In genomic region chr13:98494769-98495168, GRCh38 we compare ENCODE assay signal across 20 cellular contexts.
A peak's percentile ranks its signal among the peaks of the same experiment; 100 is the strongest.
DNase-seq lines count a peak whose midpoint lies in the region; ATAC-seq and TF ChIP-seq lines count a peak whose summit lies in the region.
"Had no signal": no experiment of that assay in that cellular context is flagged by ENCODE, and none has a peak within 500 bp of the region (broad histone marks: within the 10 kb centered on the region; RNA-seq: fewer than 3 reads in every experiment).

No MANE protein-coding gene starts in this region.

- no peak overlapping the region for H3K4me3 ChIP-seq in mucosa of rectum (ENCODE audit: low read length in 2 of 2)
- no peak overlapping the region for H3K4me3 ChIP-seq in thymus (ENCODE audit: low read length)
- H3K4me3 ChIP-seq: BLaER1 treated with 17β-estradiol and CSF1 and Interleukin-3, amounts not matched to agents 10 nM and 100 nM had no signal

- no peak overlapping the region for H3K9ac ChIP-seq in mucosa of rectum (ENCODE audit: low read depth in 1 of 2, low read length in 2 of 2)
- H3K9ac ChIP-seq: BLaER1 treated with 17β-estradiol and CSF1 and Interleukin-3, amounts not matched to agents 10 nM and 100 nM; SK-N-SH had no signal

- POLR2A ChIA-PET in WTC11 (lab: Charles Lee) = interaction anchor here (1.0 kb wide), 1 partner anchor 10 kb away, joined by 4 read pairs; no protein-coding TSS in a partner anchor
- POLR2A ChIA-PET in activated CD4-positive, alpha-beta memory T cell treated with anti-CD3 and anti-CD28 coated beads for 36 hours (lab: Charles Lee) = interaction anchor here (1.5 kb wide), 1 partner anchor 27 kb away, joined by 4 read pairs; no protein-coding TSS in a partner anchor

- H3K27ac Mint-ChIP-seq in activated T-cell treated with anti-CD3 and anti-CD28 coated beads, Interleukin-2, amount 50 U/mL, for 24 hours = peak overlapping the region; percentile 5
- peak overlapping the region; percentile 80 for H3K27ac Mint-ChIP-seq in WTC11
- no peak overlapping the region for H3K27ac Mint-ChIP-seq in activated CD4-positive, alpha-beta memory T cell treated with anti-CD3 and anti-CD28 coated beads for 36 hours
- H3K27ac Mint-ChIP-seq: activated CD8-positive, alpha-beta T cell treated with anti-CD3 and anti-CD28 coated beads for 36 hours; natural killer cell treated with Interleukin-12 subunit alpha and Interleukin-12 subunit beta and Interleukin-15 and Interleukin-18, amount 100 ng/mL, for 72 hours had no signal

- 98% methylated on average over 13 of the region's 13 CpGs for WGBS in thymus

- no peak for TF ChIP-seq CTCF in WTC11 (IDR thresholded peaks at IDR 0.05)

- H3K4me1 ChIP-seq in mucosa of rectum (ENCODE audit: control insufficient read depth in 2 of 2, insufficient read depth in 2 of 2, low read length in 2 of 2) (peaks cover 18 to 20% of the 10 kb centered on the region in 2 donors), thymus (ENCODE audit: control insufficient read depth, insufficient read depth, low read length) (peaks cover 7% of the 10 kb centered on the region)

- H3K27me3 ChIP-seq in mucosa of rectum (ENCODE audit: control insufficient read depth in 2 of 2, insufficient read depth in 2 of 2, low read length in 2 of 2) = no peaks in the 10 kb centered on the region
- H3K27me3 ChIP-seq in thymus (ENCODE audit: control insufficient read depth, insufficient read depth) = no peaks in the 10 kb centered on the region
- H3K27me3 ChIP-seq: BLaER1 treated with 17β-estradiol and CSF1 and Interleukin-3, amounts not matched to agents 10 nM and 100 nM had no signal

- peaks cover 14 to 15% of the 10 kb centered on the region in 2 donors for H3K36me3 ChIP-seq in mucosa of rectum (ENCODE audit: control insufficient read depth in 2 of 2, insufficient read depth in 2 of 2, low read length in 2 of 2)
- peaks cover 21% of the 10 kb centered on the region for H3K36me3 ChIP-seq in thymus (ENCODE audit: control insufficient read depth, insufficient read depth)

- no peak overlapping the region for H3K4me3 Mint-ChIP-seq in activated T-cell treated with anti-CD3 and anti-CD28 coated beads, Interleukin-2, amount 50 U/mL, for 24 hours
- no peak overlapping the region for H3K4me3 Mint-ChIP-seq in activated T-cell treated with anti-CD3 and anti-CD28 coated beads, Interleukin-2, amount 50 U/mL, for 4 hours
- H3K4me3 Mint-ChIP-seq in WTC11 = no peak overlapping the region
- no peak overlapping the region for H3K4me3 Mint-ChIP-seq in activated CD4-positive, alpha-beta memory T cell treated with anti-CD3 and anti-CD28 coated beads for 36 hours
- H3K4me3 Mint-ChIP-seq: activated CD8-positive, alpha-beta T cell treated with anti-CD3 and anti-CD28 coated beads for 36 hours; natural killer cell treated with Interleukin-12 subunit alpha and Interleukin-12 subunit beta and Interleukin-15 and Interleukin-18, amount 100 ng/mL, for 72 hours had no signal

- no peak for DNase-seq in activated T-cell treated with anti-CD3 and anti-CD28 coated beads, Interleukin-2, amount 50 U/mL, for 24 hours
- DNase-seq in activated T-cell treated with anti-CD3 and anti-CD28 coated beads, Interleukin-2, amount 50 U/mL, for 4 hours = no peak
- DNase-seq in WTC11 (ENCODE audit: low spot score) (no peak), NCI-H226 (no peak), Kasumi-1 (lab: John Stamatoyannopoulos, UW) (no peak)
- DNase-seq in activated CD4-positive, alpha-beta memory T cell treated with anti-CD3 and anti-CD28 coated beads for 36 hours = no peak
- DNase-seq: activated CD8-positive, alpha-beta T cell treated with anti-CD3 and anti-CD28 coated beads for 36 hours; cerebellar nuclear complex; DMS153; foreskin fibroblast; NCI-H2081; PC-3; SK-N-SH; stimulated activated CD4-positive, alpha-beta T cell treated with anti-CD3 and anti-CD28 coated beads, Interleukin-2, amount 100 ng/mL, for 24 hours had no signal

- H3K9me3 ChIP-seq in mucosa of rectum (ENCODE audit: control insufficient read depth in 2 of 2, low read length in 2 of 2) (no peaks in the 10 kb centered on the region), thymus (ENCODE audit: control insufficient read depth) (no peaks in the 10 kb centered on the region)
- H3K9me3 ChIP-seq: BLaER1 treated with 17β-estradiol and CSF1 and Interleukin-3, amounts not matched to agents 10 nM and 100 nM; SK-N-SH had no signal

- CTCF ChIA-PET in WTC11 (lab: Charles Lee) = interaction anchor here (0.6 to 1.4 kb wide), 4 partner anchors 10 to 178 kb away, joined by 3 to 5 read pairs (median 4); no protein-coding TSS in a partner anchor
- CTCF ChIA-PET in activated CD4-positive, alpha-beta memory T cell treated with anti-CD3 and anti-CD28 coated beads for 36 hours (lab: Charles Lee) = interaction anchor here (0.9 kb wide), 1 partner anchor 159 kb away, joined by 4 read pairs; no protein-coding TSS in a partner anchor

- peaks cover 75% of the 10 kb centered on the region for H3K36me3 Mint-ChIP-seq in activated T-cell treated with anti-CD3 and anti-CD28 coated beads, Interleukin-2, amount 50 U/mL, for 24 hours (ENCODE audit: low read depth)
- H3K36me3 Mint-ChIP-seq in activated T-cell treated with anti-CD3 and anti-CD28 coated beads, Interleukin-2, amount 50 U/mL, for 4 hours (ENCODE audit: insufficient read depth) = peaks cover 12% of the 10 kb centered on the region
- peaks cover 10% of the 10 kb centered on the region for H3K36me3 Mint-ChIP-seq in WTC11
- peaks cover 19% of the 10 kb centered on the region for H3K36me3 Mint-ChIP-seq in activated CD4-positive, alpha-beta memory T cell treated with anti-CD3 and anti-CD28 coated beads for 36 hours
- H3K36me3 Mint-ChIP-seq: natural killer cell treated with Interleukin-12 subunit alpha and Interleukin-12 subunit beta and Interleukin-15 and Interleukin-18, amount 100 ng/mL, for 72 hours had no signal

- no peaks in the 10 kb centered on the region for H3K27me3 Mint-ChIP-seq in activated T-cell treated with anti-CD3 and anti-CD28 coated beads, Interleukin-2, amount 50 U/mL, for 24 hours
- H3K27me3 Mint-ChIP-seq in activated T-cell treated with anti-CD3 and anti-CD28 coated beads, Interleukin-2, amount 50 U/mL, for 4 hours (ENCODE audit: low read depth) = no peaks in the 10 kb centered on the region
- H3K27me3 Mint-ChIP-seq in WTC11 (ENCODE audit: low read depth) = no peaks in the 10 kb centered on the region
- no peaks in the 10 kb centered on the region for H3K27me3 Mint-ChIP-seq in activated CD4-positive, alpha-beta memory T cell treated with anti-CD3 and anti-CD28 coated beads for 36 hours
- H3K27me3 Mint-ChIP-seq: activated CD8-positive, alpha-beta T cell treated with anti-CD3 and anti-CD28 coated beads for 36 hours had no signal

- intact Hi-C loops in activated CD4-positive, alpha-beta memory T cell treated with anti-CD3 and anti-CD28 coated beads for 36 hours (cut with micrococcal nuclease) = no loop called here

- H3K27ac ChIP-seq in mucosa of rectum (ENCODE audit: low read depth in 2 of 2, low read length in 2 of 2) (peak overlapping the region; percentile 23 to 28), thymus (ENCODE audit: low read depth) (peak overlapping the region; percentile 9)
- H3K27ac ChIP-seq: 22Rv1; BLaER1 treated with 17β-estradiol and CSF1 and Interleukin-3, amounts not matched to agents 10 nM and 100 nM had no signal

- no peaks in the 10 kb centered on the region for H3K9me3 Mint-ChIP-seq in activated T-cell treated with anti-CD3 and anti-CD28 coated beads, Interleukin-2, amount 50 U/mL, for 24 hours
- no peaks in the 10 kb centered on the region for H3K9me3 Mint-ChIP-seq in activated T-cell treated with anti-CD3 and anti-CD28 coated beads, Interleukin-2, amount 50 U/mL, for 4 hours
- no peaks in the 10 kb centered on the region for H3K9me3 Mint-ChIP-seq in WTC11
- no peaks in the 10 kb centered on the region for H3K9me3 Mint-ChIP-seq in activated CD4-positive, alpha-beta memory T cell treated with anti-CD3 and anti-CD28 coated beads for 36 hours
- H3K9me3 Mint-ChIP-seq: activated CD8-positive, alpha-beta T cell treated with anti-CD3 and anti-CD28 coated beads for 36 hours; natural killer cell treated with Interleukin-12 subunit alpha and Interleukin-12 subunit beta and Interleukin-15 and Interleukin-18, amount 100 ng/mL, for 72 hours had no signal

- H3K4me1 Mint-ChIP-seq in activated T-cell treated with anti-CD3 and anti-CD28 coated beads, Interleukin-2, amount 50 U/mL, for 24 hours (ENCODE audit: low read depth) = peaks cover 80% of the 10 kb centered on the region
- H3K4me1 Mint-ChIP-seq in activated T-cell treated with anti-CD3 and anti-CD28 coated beads, Interleukin-2, amount 50 U/mL, for 4 hours (ENCODE audit: low read depth) = peaks cover 60% of the 10 kb centered on the region
- peaks cover 77% of the 10 kb centered on the region for H3K4me1 Mint-ChIP-seq in WTC11
- H3K4me1 Mint-ChIP-seq in activated CD4-positive, alpha-beta memory T cell treated with anti-CD3 and anti-CD28 coated beads for 36 hours (ENCODE audit: low read depth) = peaks cover 68% of the 10 kb centered on the region

- ATAC-seq in activated T-cell treated with anti-CD3 and anti-CD28 coated beads, Interleukin-2, amount 50 U/mL, for 4 hours = no peak
- ATAC-seq in WTC11 = no peak
- ATAC-seq: activated CD8-positive, alpha-beta T cell treated with anti-CD3 and anti-CD28 coated beads for 36 hours; HCT116; natural killer cell treated with Interleukin-12 subunit alpha and Interleukin-12 subunit beta and Interleukin-15 and Interleukin-18, amount 100 ng/mL, for 72 hours; PC-3 had no signal
